In genomic region chr1:25541425-25541824, GRCh38 we compare ENCODE assay signal across 1 cellular context.
TF ChIP-seq lines count a peak whose summit lies in the region.

No MANE protein-coding gene starts in this region.

TF ChIP-seq in HepG2, 621 proteins besides CTCF, POLR2A, EP300 and RAD21:
- TF ChIP-seq ADNP (CRISPR knock-in tag; IDR thresholded peaks at IDR 0.05) = 0 out of 2 replicates have a peak, but pooled peaks have one; percentile 61
- TF ChIP-seq ZMYM3 (CRISPR knock-in tag; IDR thresholded peaks at IDR 0.05) = peak; percentile 96
- no peak for TF ChIP-seq ZNF766 (CRISPR knock-in tag; IDR thresholded peaks at IDR 0.05; ENCODE audit: borderline replicate concordance)
- peak; percentile 42 for TF ChIP-seq PAXIP1 (CRISPR knock-in tag; conservative IDR thresholded peaks at IDR 0.05)
- TF ChIP-seq HNF4A (CRISPR knock-in tag; IDR thresholded peaks at IDR 0.05) = peak; percentile 30; the same call in 1 of the 2 replicates
- TF ChIP-seq ZNF543 (CRISPR knock-in tag; IDR thresholded peaks at IDR 0.05) = peak; percentile 100
- peak; percentile 95 for TF ChIP-seq CHD4 (IDR thresholded peaks at IDR 0.05; ENCODE audit: borderline replicate concordance, low read length)
- 0 out of 2 replicates have a peak, but pooled peaks have one; percentile 16 for TF ChIP-seq KAT8 (CRISPR knock-in tag; IDR thresholded peaks at IDR 0.05)
- no peak for TF ChIP-seq ZNF335 (CRISPR knock-in tag; IDR thresholded peaks at IDR 0.05)
- TF ChIP-seq SKIL (CRISPR knock-in tag; IDR thresholded peaks at IDR 0.05; ENCODE audit: borderline replicate concordance) = no peak
- TF ChIP-seq POGZ (CRISPR knock-in tag; IDR thresholded peaks at IDR 0.05) = peak; percentile 19; the same call in 1 of the 2 replicates
- no peak for TF ChIP-seq ZNF570 (CRISPR knock-in tag; IDR thresholded peaks at IDR 0.05; ENCODE audit: borderline replicate concordance)
- TF ChIP-seq ZNF710 (CRISPR knock-in tag; IDR thresholded peaks at IDR 0.05; ENCODE audit: borderline replicate concordance) = 0 out of 2 replicates have a peak, but pooled peaks have one; percentile 35
- peak; percentile 39; the same call in 1 of the 2 replicates for TF ChIP-seq ZNF629 (CRISPR knock-in tag; conservative IDR thresholded peaks at IDR 0.05)
- TF ChIP-seq KDM1A (CRISPR knock-in tag; IDR thresholded peaks at IDR 0.05) = peak; percentile 65; the same call in 1 of the 2 replicates
- TF ChIP-seq MAZ (IDR thresholded peaks at IDR 0.05; ENCODE audit: borderline replicate concordance, low read depth, low read length) = peak; percentile 23; the same call in 1 of the 2 replicates
- no peak for TF ChIP-seq MAZ (CRISPR knock-in tag; IDR thresholded peaks at IDR 0.05; ENCODE audit: low read depth)
- peak; percentile 99 for TF ChIP-seq ZFP36 (IDR thresholded peaks at IDR 0.05; ENCODE audit: borderline replicate concordance, low read depth, low read length, partially characterized antibody)
- TF ChIP-seq ELF3 (CRISPR knock-in tag; IDR thresholded peaks at IDR 0.05) = peak; percentile 33; the same call in 1 of the 2 replicates
- TF ChIP-seq RCOR2 (CRISPR knock-in tag; IDR thresholded peaks at IDR 0.05) = peak; percentile 46; the same call in 1 of the 2 replicates
- no peak for TF ChIP-seq ZNF510 (CRISPR knock-in tag; IDR thresholded peaks at IDR 0.05; ENCODE audit: low read depth)
- TF ChIP-seq GFI1 (CRISPR knock-in tag; IDR thresholded peaks at IDR 0.05; ENCODE audit: borderline replicate concordance) = peak; percentile 33; the same call in 1 of the 2 replicates
